1 cellular context compared by ENCODE assay signal in the genomic region with DNA sequence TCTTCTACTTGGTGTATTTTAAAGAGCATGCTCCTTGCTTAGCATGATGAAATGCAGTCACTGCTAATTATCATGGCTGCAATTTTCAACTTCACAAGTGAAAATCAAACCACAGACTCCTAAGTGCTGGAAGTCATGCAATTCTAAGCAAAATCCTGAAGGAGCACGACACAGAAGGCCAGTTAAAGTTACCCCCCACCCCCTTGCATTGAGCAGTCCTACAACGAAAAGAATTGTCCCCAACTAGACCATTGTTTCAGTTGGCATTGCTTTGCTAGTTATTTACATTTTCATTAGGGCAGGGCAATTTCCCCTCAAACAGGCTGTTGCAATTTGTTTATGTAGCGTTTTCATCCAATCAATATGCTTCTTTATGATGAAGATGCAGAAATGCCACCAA.
TF ChIP-seq lines count a peak whose summit lies in the region.

No MANE protein-coding gene starts in this region.

TF ChIP-seq in WTC11, 78 proteins besides CTCF, POLR2A, EP300 and RAD21:
- TF ChIP-seq, protein P1, sequence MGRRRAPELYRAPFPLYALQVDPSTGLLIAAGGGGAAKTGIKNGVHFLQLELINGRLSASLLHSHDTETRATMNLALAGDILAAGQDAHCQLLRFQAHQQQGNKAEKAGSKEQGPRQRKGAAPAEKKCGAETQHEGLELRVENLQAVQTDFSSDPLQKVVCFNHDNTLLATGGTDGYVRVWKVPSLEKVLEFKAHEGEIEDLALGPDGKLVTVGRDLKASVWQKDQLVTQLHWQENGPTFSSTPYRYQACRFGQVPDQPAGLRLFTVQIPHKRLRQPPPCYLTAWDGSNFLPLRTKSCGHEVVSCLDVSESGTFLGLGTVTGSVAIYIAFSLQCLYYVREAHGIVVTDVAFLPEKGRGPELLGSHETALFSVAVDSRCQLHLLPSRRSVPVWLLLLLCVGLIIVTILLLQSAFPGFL (CRISPR knock-in tag; IDR thresholded peaks at IDR 0.05; ENCODE audit: borderline replicate concordance) = no peak
- TF ChIP-seq JUN (CRISPR knock-in tag; IDR thresholded peaks at IDR 0.05) (no peak), JAZF1 (CRISPR knock-in tag; IDR thresholded peaks at IDR 0.05) (no peak), NFATC4 (CRISPR knock-in tag; IDR thresholded peaks at IDR 0.05) (no peak), OVOL2 (CRISPR knock-in tag; IDR thresholded peaks at IDR 0.05; ENCODE audit: borderline replicate concordance) (no peak)
- TF ChIP-seq, protein P2, sequence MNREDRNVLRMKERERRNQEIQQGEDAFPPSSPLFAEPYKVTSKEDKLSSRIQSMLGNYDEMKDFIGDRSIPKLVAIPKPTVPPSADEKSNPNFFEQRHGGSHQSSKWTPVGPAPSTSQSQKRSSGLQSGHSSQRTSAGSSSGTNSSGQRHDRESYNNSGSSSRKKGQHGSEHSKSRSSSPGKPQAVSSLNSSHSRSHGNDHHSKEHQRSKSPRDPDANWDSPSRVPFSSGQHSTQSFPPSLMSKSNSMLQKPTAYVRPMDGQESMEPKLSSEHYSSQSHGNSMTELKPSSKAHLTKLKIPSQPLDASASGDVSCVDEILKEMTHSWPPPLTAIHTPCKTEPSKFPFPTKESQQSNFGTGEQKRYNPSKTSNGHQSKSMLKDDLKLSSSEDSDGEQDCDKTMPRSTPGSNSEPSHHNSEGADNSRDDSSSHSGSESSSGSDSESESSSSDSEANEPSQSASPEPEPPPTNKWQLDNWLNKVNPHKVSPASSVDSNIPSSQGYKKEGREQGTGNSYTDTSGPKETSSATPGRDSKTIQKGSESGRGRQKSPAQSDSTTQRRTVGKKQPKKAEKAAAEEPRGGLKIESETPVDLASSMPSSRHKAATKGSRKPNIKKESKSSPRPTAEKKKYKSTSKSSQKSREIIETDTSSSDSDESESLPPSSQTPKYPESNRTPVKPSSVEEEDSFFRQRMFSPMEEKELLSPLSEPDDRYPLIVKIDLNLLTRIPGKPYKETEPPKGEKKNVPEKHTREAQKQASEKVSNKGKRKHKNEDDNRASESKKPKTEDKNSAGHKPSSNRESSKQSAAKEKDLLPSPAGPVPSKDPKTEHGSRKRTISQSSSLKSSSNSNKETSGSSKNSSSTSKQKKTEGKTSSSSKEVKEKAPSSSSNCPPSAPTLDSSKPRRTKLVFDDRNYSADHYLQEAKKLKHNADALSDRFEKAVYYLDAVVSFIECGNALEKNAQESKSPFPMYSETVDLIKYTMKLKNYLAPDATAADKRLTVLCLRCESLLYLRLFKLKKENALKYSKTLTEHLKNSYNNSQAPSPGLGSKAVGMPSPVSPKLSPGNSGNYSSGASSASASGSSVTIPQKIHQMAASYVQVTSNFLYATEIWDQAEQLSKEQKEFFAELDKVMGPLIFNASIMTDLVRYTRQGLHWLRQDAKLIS (CRISPR knock-in tag; IDR thresholded peaks at IDR 0.05; ENCODE audit: borderline replicate concordance) = no peak
- TF ChIP-seq, protein P3, sequence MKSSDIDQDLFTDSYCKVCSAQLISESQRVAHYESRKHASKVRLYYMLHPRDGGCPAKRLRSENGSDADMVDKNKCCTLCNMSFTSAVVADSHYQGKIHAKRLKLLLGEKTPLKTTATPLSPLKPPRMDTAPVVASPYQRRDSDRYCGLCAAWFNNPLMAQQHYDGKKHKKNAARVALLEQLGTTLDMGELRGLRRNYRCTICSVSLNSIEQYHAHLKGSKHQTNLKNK (CRISPR knock-in tag; IDR thresholded peaks at IDR 0.05) = no peak
- TF ChIP-seq, protein P4, sequence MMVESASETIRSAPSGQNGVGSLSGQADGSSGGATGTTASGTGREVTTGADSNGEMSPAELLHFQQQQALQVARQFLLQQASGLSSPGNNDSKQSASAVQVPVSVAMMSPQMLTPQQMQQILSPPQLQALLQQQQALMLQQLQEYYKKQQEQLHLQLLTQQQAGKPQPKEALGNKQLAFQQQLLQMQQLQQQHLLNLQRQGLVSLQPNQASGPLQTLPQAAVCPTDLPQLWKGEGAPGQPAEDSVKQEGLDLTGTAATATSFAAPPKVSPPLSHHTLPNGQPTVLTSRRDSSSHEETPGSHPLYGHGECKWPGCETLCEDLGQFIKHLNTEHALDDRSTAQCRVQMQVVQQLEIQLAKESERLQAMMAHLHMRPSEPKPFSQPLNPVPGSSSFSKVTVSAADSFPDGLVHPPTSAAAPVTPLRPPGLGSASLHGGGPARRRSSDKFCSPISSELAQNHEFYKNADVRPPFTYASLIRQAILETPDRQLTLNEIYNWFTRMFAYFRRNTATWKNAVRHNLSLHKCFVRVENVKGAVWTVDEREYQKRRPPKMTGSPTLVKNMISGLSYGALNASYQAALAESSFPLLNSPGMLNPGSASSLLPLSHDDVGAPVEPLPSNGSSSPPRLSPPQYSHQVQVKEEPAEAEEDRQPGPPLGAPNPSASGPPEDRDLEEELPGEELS (CRISPR knock-in tag; IDR thresholded peaks at IDR 0.05) = no peak
- TF ChIP-seq, protein P5, sequence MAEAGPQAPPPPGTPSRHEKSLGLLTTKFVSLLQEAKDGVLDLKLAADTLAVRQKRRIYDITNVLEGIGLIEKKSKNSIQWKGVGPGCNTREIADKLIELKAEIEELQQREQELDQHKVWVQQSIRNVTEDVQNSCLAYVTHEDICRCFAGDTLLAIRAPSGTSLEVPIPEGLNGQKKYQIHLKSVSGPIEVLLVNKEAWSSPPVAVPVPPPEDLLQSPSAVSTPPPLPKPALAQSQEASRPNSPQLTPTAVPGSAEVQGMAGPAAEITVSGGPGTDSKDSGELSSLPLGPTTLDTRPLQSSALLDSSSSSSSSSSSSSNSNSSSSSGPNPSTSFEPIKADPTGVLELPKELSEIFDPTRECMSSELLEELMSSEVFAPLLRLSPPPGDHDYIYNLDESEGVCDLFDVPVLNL (CRISPR knock-in tag; IDR thresholded peaks at IDR 0.05; ENCODE audit: borderline replicate concordance, low read depth) = no peak
- TF ChIP-seq, protein P6, sequence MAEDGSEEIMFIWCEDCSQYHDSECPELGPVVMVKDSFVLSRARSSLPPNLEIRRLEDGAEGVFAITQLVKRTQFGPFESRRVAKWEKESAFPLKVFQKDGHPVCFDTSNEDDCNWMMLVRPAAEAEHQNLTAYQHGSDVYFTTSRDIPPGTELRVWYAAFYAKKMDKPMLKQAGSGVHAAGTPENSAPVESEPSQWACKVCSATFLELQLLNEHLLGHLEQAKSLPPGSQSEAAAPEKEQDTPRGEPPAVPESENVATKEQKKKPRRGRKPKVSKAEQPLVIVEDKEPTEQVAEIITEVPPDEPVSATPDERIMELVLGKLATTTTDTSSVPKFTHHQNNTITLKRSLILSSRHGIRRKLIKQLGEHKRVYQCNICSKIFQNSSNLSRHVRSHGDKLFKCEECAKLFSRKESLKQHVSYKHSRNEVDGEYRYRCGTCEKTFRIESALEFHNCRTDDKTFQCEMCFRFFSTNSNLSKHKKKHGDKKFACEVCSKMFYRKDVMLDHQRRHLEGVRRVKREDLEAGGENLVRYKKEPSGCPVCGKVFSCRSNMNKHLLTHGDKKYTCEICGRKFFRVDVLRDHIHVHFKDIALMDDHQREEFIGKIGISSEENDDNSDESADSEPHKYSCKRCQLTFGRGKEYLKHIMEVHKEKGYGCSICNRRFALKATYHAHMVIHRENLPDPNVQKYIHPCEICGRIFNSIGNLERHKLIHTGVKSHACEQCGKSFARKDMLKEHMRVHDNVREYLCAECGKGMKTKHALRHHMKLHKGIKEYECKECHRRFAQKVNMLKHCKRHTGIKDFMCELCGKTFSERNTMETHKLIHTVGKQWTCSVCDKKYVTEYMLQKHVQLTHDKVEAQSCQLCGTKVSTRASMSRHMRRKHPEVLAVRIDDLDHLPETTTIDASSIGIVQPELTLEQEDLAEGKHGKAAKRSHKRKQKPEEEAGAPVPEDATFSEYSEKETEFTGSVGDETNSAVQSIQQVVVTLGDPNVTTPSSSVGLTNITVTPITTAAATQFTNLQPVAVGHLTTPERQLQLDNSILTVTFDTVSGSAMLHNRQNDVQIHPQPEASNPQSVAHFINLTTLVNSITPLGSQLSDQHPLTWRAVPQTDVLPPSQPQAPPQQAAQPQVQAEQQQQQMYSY (CRISPR knock-in tag; IDR thresholded peaks at IDR 0.05) = no peak
